1 cellular context compared by ENCODE assay signal in the genomic region with DNA sequence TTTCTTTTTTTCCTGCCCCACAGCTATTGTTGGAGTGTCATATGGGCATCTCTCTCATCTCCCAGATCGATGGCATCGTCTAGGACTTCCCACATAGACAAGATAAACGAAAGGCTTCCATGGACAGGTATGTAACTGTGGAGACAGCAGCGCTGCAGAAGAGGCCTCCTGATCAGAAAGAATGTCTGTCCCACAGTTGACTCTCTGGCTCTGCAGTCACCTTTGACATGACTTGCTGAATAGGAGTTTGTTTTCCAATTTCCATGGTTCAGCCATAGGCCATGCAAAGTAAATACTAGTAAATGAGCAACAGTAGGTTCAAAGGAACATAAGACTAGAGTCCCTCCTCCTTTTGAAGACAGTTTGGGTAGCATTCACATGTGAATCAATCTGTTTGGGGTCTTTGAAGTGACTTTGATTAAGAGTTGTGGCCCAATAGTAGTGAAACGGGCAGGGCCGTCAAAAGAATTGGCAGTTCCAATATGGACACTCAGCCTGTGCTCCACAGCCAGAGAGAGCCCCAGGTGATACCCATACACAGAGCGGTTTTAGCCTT.
TF ChIP-seq lines count a peak whose summit lies in the region.

No MANE protein-coding gene starts in this region.

TF ChIP-seq in HepG2, 621 proteins besides CTCF, POLR2A, EP300 and RAD21 (continued from another document and continues in another):
- TF ChIP-seq, protein P1, sequence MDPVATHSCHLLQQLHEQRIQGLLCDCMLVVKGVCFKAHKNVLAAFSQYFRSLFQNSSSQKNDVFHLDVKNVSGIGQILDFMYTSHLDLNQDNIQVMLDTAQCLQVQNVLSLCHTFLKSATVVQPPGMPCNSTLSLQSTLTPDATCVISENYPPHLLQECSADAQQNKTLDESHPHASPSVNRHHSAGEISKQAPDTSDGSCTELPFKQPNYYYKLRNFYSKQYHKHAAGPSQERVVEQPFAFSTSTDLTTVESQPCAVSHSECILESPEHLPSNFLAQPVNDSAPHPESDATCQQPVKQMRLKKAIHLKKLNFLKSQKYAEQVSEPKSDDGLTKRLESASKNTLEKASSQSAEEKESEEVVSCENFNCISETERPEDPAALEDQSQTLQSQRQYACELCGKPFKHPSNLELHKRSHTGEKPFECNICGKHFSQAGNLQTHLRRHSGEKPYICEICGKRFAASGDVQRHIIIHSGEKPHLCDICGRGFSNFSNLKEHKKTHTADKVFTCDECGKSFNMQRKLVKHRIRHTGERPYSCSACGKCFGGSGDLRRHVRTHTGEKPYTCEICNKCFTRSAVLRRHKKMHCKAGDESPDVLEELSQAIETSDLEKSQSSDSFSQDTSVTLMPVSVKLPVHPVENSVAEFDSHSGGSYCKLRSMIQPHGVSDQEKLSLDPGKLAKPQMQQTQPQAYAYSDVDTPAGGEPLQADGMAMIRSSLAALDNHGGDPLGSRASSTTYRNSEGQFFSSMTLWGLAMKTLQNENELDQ (CRISPR knock-in tag; IDR thresholded peaks at IDR 0.05; ENCODE audit: borderline replicate concordance): no peak; the same call in 1 of the 2 replicates
- TF ChIP-seq MAFK (conservative IDR thresholded peaks at IDR 0.05 in 1 of 2, IDR thresholded peaks at IDR 0.05 in 1 of 2; ENCODE audit: low read length in 2 of 2): peak; percentile 57 to 74
- TF ChIP-seq, protein P2, sequence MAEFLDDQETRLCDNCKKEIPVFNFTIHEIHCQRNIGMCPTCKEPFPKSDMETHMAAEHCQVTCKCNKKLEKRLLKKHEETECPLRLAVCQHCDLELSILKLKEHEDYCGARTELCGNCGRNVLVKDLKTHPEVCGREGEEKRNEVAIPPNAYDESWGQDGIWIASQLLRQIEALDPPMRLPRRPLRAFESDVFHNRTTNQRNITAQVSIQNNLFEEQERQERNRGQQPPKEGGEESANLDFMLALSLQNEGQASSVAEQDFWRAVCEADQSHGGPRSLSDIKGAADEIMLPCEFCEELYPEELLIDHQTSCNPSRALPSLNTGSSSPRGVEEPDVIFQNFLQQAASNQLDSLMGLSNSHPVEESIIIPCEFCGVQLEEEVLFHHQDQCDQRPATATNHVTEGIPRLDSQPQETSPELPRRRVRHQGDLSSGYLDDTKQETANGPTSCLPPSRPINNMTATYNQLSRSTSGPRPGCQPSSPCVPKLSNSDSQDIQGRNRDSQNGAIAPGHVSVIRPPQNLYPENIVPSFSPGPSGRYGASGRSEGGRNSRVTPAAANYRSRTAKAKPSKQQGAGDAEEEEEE (CRISPR knock-in tag; IDR thresholded peaks at IDR 0.05; ENCODE audit: borderline replicate concordance): no peak; the same call in 1 of the 2 replicates
- no peak for TF ChIP-seq ZNF891 (CRISPR knock-in tag; IDR thresholded peaks at IDR 0.05)
- peak; percentile 73; the same call in 1 of the 2 replicates for TF ChIP-seq RORA (CRISPR knock-in tag; IDR thresholded peaks at IDR 0.05)
- TF ChIP-seq, protein P3, sequence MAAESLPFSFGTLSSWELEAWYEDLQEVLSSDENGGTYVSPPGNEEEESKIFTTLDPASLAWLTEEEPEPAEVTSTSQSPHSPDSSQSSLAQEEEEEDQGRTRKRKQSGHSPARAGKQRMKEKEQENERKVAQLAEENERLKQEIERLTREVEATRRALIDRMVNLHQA (CRISPR knock-in tag; IDR thresholded peaks at IDR 0.05): peak; percentile 53; the same call in 1 of the 2 replicates
- no peak; the same call in 1 of the 2 replicates for TF ChIP-seq ZNF431 (CRISPR knock-in tag; IDR thresholded peaks at IDR 0.05; ENCODE audit: borderline replicate concordance, low read depth)
- peak; percentile 97 for TF ChIP-seq TARDBP (CRISPR knock-in tag; IDR thresholded peaks at IDR 0.05)
- TF ChIP-seq, protein P4, sequence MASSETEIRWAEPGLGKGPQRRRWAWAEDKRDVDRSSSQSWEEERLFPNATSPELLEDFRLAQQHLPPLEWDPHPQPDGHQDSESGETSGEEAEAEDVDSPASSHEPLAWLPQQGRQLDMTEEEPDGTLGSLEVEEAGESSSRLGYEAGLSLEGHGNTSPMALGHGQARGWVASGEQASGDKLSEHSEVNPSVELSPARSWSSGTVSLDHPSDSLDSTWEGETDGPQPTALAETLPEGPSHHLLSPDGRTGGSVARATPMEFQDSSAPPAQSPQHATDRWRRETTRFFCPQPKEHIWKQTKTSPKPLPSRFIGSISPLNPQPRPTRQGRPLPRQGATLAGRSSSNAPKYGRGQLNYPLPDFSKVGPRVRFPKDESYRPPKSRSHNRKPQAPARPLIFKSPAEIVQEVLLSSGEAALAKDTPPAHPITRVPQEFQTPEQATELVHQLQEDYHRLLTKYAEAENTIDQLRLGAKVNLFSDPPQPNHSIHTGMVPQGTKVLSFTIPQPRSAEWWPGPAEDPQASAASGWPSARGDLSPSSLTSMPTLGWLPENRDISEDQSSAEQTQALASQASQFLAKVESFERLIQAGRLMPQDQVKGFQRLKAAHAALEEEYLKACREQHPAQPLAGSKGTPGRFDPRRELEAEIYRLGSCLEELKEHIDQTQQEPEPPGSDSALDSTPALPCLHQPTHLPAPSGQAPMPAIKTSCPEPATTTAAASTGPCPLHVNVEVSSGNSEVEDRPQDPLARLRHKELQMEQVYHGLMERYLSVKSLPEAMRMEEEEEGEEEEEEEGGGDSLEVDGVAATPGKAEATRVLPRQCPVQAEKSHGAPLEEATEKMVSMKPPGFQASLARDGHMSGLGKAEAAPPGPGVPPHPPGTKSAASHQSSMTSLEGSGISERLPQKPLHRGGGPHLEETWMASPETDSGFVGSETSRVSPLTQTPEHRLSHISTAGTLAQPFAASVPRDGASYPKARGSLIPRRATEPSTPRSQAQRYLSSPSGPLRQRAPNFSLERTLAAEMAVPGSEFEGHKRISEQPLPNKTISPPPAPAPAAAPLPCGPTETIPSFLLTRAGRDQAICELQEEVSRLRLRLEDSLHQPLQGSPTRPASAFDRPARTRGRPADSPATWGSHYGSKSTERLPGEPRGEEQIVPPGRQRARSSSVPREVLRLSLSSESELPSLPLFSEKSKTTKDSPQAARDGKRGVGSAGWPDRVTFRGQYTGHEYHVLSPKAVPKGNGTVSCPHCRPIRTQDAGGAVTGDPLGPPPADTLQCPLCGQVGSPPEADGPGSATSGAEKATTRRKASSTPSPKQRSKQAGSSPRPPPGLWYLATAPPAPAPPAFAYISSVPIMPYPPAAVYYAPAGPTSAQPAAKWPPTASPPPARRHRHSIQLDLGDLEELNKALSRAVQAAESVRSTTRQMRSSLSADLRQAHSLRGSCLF (CRISPR knock-in tag; IDR thresholded peaks at IDR 0.05; ENCODE audit: borderline replicate concordance): no peak
- no peak for TF ChIP-seq JDP2 (CRISPR knock-in tag; IDR thresholded peaks at IDR 0.05; ENCODE audit: borderline replicate concordance)
- TF ChIP-seq PAWR (CRISPR knock-in tag; IDR thresholded peaks at IDR 0.05; ENCODE audit: borderline replicate concordance): no peak
- TF ChIP-seq, protein P5, sequence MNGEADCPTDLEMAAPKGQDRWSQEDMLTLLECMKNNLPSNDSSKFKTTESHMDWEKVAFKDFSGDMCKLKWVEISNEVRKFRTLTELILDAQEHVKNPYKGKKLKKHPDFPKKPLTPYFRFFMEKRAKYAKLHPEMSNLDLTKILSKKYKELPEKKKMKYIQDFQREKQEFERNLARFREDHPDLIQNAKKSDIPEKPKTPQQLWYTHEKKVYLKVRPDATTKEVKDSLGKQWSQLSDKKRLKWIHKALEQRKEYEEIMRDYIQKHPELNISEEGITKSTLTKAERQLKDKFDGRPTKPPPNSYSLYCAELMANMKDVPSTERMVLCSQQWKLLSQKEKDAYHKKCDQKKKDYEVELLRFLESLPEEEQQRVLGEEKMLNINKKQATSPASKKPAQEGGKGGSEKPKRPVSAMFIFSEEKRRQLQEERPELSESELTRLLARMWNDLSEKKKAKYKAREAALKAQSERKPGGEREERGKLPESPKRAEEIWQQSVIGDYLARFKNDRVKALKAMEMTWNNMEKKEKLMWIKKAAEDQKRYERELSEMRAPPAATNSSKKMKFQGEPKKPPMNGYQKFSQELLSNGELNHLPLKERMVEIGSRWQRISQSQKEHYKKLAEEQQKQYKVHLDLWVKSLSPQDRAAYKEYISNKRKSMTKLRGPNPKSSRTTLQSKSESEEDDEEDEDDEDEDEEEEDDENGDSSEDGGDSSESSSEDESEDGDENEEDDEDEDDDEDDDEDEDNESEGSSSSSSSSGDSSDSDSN (CRISPR knock-in tag; IDR thresholded peaks at IDR 0.05): peak; percentile 63
- no peak for TF ChIP-seq ZNF20 (CRISPR knock-in tag; IDR thresholded peaks at IDR 0.05)
- peak; percentile 100 for TF ChIP-seq FOXA3 (CRISPR knock-in tag; IDR thresholded peaks at IDR 0.05)
- TF ChIP-seq, protein P6, sequence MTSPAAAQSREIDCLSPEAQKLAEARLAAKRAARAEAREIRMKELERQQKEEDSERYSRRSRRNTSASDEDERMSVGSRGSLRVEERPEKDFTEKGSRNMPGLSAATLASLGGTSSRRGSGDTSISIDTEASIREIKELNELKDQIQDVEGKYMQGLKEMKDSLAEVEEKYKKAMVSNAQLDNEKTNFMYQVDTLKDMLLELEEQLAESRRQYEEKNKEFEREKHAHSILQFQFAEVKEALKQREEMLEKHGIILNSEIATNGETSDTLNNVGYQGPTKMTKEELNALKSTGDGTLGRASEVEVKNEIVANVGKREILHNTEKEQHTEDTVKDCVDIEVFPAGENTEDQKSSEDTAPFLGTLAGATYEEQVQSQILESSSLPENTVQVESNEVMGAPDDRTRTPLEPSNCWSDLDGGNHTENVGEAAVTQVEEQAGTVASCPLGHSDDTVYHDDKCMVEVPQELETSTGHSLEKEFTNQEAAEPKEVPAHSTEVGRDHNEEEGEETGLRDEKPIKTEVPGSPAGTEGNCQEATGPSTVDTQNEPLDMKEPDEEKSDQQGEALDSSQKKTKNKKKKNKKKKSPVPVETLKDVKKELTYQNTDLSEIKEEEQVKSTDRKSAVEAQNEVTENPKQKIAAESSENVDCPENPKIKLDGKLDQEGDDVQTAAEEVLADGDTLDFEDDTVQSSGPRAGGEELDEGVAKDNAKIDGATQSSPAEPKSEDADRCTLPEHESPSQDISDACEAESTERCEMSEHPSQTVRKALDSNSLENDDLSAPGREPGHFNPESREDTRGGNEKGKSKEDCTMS (CRISPR knock-in tag; conservative IDR thresholded peaks at IDR 0.05): no peak
- TF ChIP-seq EZH2 (conservative IDR thresholded peaks at IDR 0.05; ENCODE audit: low read depth, low read length): no peak
- no peak; the same call in 1 of the 2 replicates for TF ChIP-seq XBP1 (CRISPR knock-in tag; IDR thresholded peaks at IDR 0.05)
- TF ChIP-seq, protein P7, sequence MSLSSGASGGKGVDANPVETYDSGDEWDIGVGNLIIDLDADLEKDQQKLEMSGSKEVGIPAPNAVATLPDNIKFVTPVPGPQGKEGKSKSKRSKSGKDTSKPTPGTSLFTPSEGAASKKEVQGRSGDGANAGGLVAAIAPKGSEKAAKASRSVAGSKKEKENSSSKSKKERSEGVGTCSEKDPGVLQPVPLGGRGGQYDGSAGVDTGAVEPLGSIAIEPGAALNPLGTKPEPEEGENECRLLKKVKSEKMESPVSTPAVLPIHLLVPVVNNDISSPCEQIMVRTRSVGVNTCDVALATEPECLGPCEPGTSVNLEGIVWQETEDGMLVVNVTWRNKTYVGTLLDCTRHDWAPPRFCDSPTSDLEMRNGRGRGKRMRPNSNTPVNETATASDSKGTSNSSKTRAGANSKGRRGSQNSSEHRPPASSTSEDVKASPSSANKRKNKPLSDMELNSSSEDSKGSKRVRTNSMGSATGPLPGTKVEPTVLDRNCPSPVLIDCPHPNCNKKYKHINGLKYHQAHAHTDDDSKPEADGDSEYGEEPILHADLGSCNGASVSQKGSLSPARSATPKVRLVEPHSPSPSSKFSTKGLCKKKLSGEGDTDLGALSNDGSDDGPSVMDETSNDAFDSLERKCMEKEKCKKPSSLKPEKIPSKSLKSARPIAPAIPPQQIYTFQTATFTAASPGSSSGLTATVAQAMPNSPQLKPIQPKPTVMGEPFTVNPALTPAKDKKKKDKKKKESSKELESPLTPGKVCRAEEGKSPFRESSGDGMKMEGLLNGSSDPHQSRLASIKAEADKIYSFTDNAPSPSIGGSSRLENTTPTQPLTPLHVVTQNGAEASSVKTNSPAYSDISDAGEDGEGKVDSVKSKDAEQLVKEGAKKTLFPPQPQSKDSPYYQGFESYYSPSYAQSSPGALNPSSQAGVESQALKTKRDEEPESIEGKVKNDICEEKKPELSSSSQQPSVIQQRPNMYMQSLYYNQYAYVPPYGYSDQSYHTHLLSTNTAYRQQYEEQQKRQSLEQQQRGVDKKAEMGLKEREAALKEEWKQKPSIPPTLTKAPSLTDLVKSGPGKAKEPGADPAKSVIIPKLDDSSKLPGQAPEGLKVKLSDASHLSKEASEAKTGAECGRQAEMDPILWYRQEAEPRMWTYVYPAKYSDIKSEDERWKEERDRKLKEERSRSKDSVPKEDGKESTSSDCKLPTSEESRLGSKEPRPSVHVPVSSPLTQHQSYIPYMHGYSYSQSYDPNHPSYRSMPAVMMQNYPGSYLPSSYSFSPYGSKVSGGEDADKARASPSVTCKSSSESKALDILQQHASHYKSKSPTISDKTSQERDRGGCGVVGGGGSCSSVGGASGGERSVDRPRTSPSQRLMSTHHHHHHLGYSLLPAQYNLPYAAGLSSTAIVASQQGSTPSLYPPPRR (CRISPR knock-in tag; IDR thresholded peaks at IDR 0.05; ENCODE audit: borderline replicate concordance): peak; percentile 99
- TF ChIP-seq, protein P8, sequence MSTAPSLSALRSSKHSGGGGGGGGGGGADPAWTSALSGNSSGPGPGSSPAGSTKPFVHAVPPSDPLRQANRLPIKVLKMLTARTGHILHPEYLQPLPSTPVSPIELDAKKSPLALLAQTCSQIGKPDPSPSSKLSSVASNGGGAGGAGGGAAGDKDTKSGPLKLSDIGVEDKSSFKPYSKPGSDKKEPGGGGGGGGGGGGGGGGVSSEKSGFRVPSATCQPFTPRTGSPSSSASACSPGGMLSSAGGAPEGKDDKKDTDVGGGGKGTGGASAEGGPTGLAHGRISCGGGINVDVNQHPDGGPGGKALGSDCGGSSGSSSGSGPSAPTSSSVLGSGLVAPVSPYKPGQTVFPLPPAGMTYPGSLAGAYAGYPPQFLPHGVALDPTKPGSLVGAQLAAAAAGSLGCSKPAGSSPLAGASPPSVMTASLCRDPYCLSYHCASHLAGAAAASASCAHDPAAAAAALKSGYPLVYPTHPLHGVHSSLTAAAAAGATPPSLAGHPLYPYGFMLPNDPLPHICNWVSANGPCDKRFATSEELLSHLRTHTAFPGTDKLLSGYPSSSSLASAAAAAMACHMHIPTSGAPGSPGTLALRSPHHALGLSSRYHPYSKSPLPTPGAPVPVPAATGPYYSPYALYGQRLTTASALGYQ (CRISPR knock-in tag; IDR thresholded peaks at IDR 0.05): peak; percentile 99
- TF ChIP-seq KDM4B (CRISPR knock-in tag; IDR thresholded peaks at IDR 0.05): peak; percentile 94
- TF ChIP-seq STAT5B (CRISPR knock-in tag; IDR thresholded peaks at IDR 0.05): peak; percentile 34; the same call in 1 of the 2 replicates
- no peak for TF ChIP-seq KDM5B (CRISPR knock-in tag; IDR thresholded peaks at IDR 0.05; ENCODE audit: borderline replicate concordance)
- TF ChIP-seq ZFP37 (CRISPR knock-in tag; IDR thresholded peaks at IDR 0.05; ENCODE audit: borderline replicate concordance): no peak; the same call in 1 of the 2 replicates
- TF ChIP-seq HOXA5 (CRISPR knock-in tag; IDR thresholded peaks at IDR 0.05): no peak
- TF ChIP-seq WIZ (CRISPR knock-in tag; IDR thresholded peaks at IDR 0.05): peak; percentile 95
- no peak for TF ChIP-seq ZFP36 (IDR thresholded peaks at IDR 0.05; ENCODE audit: borderline replicate concordance, low read depth, low read length, partially characterized antibody)
- TF ChIP-seq KDM2A (CRISPR knock-in tag; IDR thresholded peaks at IDR 0.05; ENCODE audit: borderline replicate concordance, low read depth): peak; percentile 77
